ENCODE assay signal across 30 cellular contexts in the genomic region with DNA sequence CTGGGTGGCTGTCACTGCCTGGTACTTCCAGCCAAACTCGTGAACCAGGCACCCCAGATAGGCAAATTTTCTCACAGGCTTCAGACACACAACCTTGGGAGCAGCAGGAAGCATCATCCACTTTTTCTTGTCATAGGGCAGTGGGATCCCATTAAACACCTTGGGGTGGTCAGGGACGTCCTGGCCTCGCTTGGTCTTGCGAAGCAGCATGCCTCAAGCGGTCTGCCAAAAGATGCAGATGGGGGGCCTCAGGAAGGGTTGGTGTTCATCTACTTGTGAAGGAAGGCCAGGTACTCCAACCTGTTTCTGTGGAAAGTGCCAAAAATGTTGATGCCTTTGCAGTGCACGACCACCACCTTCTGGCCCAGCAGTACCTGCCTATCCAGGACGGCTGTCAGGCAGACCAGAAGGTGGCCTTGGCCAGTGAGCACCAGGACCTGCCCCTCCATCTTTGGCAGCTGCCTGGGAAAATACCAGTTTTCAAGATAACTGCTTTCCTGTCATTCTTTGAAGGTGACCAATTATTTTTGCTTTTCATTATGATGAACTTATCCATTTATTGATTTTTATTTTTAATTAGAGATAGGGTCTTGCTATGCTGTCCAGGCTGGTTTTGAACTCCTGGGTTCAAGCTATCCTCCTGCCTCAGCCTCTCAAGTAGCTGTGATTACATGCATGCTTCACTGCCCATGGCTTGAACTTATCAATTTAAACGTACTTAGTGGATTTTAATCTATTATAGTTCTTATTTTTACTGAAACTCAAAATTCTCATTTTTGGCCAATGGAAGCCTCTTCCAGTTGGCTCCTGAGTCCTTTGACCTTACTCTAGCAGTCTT.
"Had no signal": no experiment of that assay in that cellular context is flagged by ENCODE, and none has a peak within 500 bp of the region (broad histone marks: within the 10 kb centered on the region; RNA-seq: fewer than 3 reads in every experiment).

No MANE protein-coding gene starts in this region.

- H3K4me3 ChIP-seq: ovary, psoas muscle, right lobe of liver, sigmoid colon, stomach, thoracic aorta, thyroid gland, tibial nerve, upper lobe of left lung, vagina had no signal

- H3K9ac ChIP-seq: parathyroid adenoma had no signal

- H3K36me3 ChIP-seq: neutrophil, ovary, thoracic aorta, thyroid gland, upper lobe of left lung, vagina had no signal

- H3K27me3 Mint-ChIP-seq: progenitor cell of endocrine pancreas; stimulated activated naive B cell treated with anti-CD40 and anti-IgM and Interleukin-4, amounts not matched to agents 10 μg/mL and 1 μg/mL and 100 μg/mL, for 72 hours; stimulated activated naive CD8-positive, alpha-beta T cell treated with anti-CD3 and anti-CD28 coated beads, Interleukin-15, Interleukin-2, amounts not matched to agents 100 ng/mL and 50 ng/mL, for 24 hours had no signal

- H3K9me3 ChIP-seq: psoas muscle, sigmoid colon, thyroid gland, vagina had no signal

- H3K4me1 ChIP-seq: parathyroid adenoma, psoas muscle, thyroid gland, tibial nerve, upper lobe of left lung had no signal

- H3K4me3 Mint-ChIP-seq: natural killer cell; nephron; neural crest cell; stimulated activated effector memory CD8-positive, alpha-beta T cell treated with anti-CD3 and anti-CD28 coated beads, Interleukin-12 subunit alpha, Interleukin-12 subunit beta, amount 100 ng/mL, for 72 hours; stimulated activated naive B cell treated with anti-CD40 and anti-IgM and Interleukin-4, amounts not matched to agents 10 μg/mL and 1 μg/mL and 100 μg/mL, for 72 hours; stimulated activated naive CD8-positive, alpha-beta T cell treated with anti-CD3 and anti-CD28 coated beads, Interleukin-15, Interleukin-2, amounts not matched to agents 100 ng/mL and 50 ng/mL, for 24 hours had no signal

- H2AFZ ChIP-seq: parathyroid adenoma had no signal

- ATAC-seq: natural killer cell; psoas muscle; right cardiac atrium; stimulated activated effector memory CD8-positive, alpha-beta T cell treated with anti-CD3 and anti-CD28 coated beads, Interleukin-12 subunit alpha, Interleukin-12 subunit beta, amount 100 ng/mL, for 72 hours; stimulated activated naive B cell treated with anti-CD40 and anti-IgM and Interleukin-4, amounts not matched to agents 10 μg/mL and 1 μg/mL and 100 μg/mL, for 72 hours had no signal

- DNase-seq: natural killer cell; nucleus accumbens; ovary; posterior cingulate gyrus; psoas muscle; right cardiac atrium; right lobe of liver; sigmoid colon; small intestine; stimulated activated CD4-positive, alpha-beta T cell treated with anti-CD3 and anti-CD28 coated beads, Interleukin-15, amount 100 ng/mL, for 24 hours; stimulated activated CD4-positive, alpha-beta T cell treated with anti-CD3 and anti-CD28 coated beads, Interleukin-2, amount 100 ng/mL, for 24 hours; stimulated activated CD4-positive, alpha-beta T cell treated with anti-CD3 and anti-CD28 coated beads, Interleukin-2, amount 100 ng/mL, for 48 hours; stimulated activated CD4-positive, alpha-beta T cell treated with anti-CD3 and anti-CD28 coated beads, Interleukin-4, amount 100 ng/mL, for 24 hours; stimulated activated naive B cell treated with anti-CD40 and anti-IgM and Interleukin-4, amounts not matched to agents 10 μg/mL and 1 μg/mL and 100 μg/mL, for 72 hours; stimulated activated naive CD4-positive, alpha-beta T cell treated with Interleukin-2 at 50 U/mL for 16 hours; stomach; thyroid gland; trophoblast cell; upper lobe of left lung had no signal

- H3K36me3 Mint-ChIP-seq: stimulated activated effector memory CD8-positive, alpha-beta T cell treated with anti-CD3 and anti-CD28 coated beads, Interleukin-12 subunit alpha, Interleukin-12 subunit beta, amount 100 ng/mL, for 72 hours had no signal

- H3K27me3 ChIP-seq: neutrophil, ovary, right lobe of liver, sigmoid colon, stomach, thyroid gland, tibial nerve, upper lobe of left lung, vagina had no signal

- H3K79me2 ChIP-seq: parathyroid adenoma had no signal

- FAIRE-seq: small intestine, urothelium cell line had no signal

- H3K4me1 Mint-ChIP-seq: neural crest cell had no signal

- H3K27ac Mint-ChIP-seq: nephron; progenitor cell of endocrine pancreas; stimulated activated effector memory CD8-positive, alpha-beta T cell treated with anti-CD3 and anti-CD28 coated beads, Interleukin-12 subunit alpha, Interleukin-12 subunit beta, amount 100 ng/mL, for 72 hours; stimulated activated naive B cell treated with anti-CD40 and anti-IgM and Interleukin-4, amounts not matched to agents 10 μg/mL and 1 μg/mL and 100 μg/mL, for 72 hours; stimulated activated naive CD8-positive, alpha-beta T cell treated with anti-CD3 and anti-CD28 coated beads, Interleukin-15, Interleukin-2, amounts not matched to agents 100 ng/mL and 50 ng/mL, for 24 hours had no signal

- H3K27ac ChIP-seq: neutrophil, ovary, parathyroid adenoma, psoas muscle, right lobe of liver, sigmoid colon, stomach, thoracic aorta, thyroid gland, tibial nerve, upper lobe of left lung, vagina had no signal
